1 cellular context compared by ENCODE assay signal in the genomic region with DNA sequence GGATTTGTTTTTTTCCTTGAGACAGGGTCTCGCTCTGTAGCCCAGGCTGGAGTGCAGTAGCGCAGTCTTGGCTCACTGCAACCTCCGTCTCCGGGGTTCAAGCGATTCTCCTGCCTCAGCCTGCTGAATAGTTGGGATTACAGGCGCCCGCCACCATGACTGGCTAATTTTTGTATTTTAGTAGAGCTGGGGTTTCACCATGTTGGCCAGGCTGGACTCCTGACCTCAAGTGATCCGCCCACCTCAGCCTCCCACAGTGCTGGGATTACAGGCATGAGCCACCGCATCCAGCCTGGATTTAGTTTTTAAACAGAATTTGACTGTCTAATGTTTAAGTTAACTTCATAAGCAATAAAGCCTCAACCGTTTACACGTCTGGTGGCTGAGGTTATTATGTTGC.
TF ChIP-seq lines count a peak whose summit lies in the region.

No MANE protein-coding gene starts in this region.

TF ChIP-seq in HepG2, 621 proteins besides CTCF, POLR2A, EP300 and RAD21:
- TF ChIP-seq, protein P1, sequence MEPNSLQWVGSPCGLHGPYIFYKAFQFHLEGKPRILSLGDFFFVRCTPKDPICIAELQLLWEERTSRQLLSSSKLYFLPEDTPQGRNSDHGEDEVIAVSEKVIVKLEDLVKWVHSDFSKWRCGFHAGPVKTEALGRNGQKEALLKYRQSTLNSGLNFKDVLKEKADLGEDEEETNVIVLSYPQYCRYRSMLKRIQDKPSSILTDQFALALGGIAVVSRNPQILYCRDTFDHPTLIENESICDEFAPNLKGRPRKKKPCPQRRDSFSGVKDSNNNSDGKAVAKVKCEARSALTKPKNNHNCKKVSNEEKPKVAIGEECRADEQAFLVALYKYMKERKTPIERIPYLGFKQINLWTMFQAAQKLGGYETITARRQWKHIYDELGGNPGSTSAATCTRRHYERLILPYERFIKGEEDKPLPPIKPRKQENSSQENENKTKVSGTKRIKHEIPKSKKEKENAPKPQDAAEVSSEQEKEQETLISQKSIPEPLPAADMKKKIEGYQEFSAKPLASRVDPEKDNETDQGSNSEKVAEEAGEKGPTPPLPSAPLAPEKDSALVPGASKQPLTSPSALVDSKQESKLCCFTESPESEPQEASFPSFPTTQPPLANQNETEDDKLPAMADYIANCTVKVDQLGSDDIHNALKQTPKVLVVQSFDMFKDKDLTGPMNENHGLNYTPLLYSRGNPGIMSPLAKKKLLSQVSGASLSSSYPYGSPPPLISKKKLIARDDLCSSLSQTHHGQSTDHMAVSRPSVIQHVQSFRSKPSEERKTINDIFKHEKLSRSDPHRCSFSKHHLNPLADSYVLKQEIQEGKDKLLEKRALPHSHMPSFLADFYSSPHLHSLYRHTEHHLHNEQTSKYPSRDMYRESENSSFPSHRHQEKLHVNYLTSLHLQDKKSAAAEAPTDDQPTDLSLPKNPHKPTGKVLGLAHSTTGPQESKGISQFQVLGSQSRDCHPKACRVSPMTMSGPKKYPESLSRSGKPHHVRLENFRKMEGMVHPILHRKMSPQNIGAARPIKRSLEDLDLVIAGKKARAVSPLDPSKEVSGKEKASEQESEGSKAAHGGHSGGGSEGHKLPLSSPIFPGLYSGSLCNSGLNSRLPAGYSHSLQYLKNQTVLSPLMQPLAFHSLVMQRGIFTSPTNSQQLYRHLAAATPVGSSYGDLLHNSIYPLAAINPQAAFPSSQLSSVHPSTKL (CRISPR knock-in tag; IDR thresholded peaks at IDR 0.05), result 0 out of 2 replicates have a peak, but pooled peaks have one; percentile 53
- TF ChIP-seq ZMYM4 (CRISPR knock-in tag; IDR thresholded peaks at IDR 0.05), result 0 out of 2 replicates have a peak, but pooled peaks have one; percentile 27
- TF ChIP-seq ZNF788 (CRISPR knock-in tag; IDR thresholded peaks at IDR 0.05; ENCODE audit: borderline replicate concordance), result 0 out of 2 replicates have a peak, but pooled peaks have one; percentile 25
- TF ChIP-seq HNF4A (CRISPR knock-in tag; IDR thresholded peaks at IDR 0.05), result peak; percentile 83
- TF ChIP-seq ZNF792 (CRISPR knock-in tag; IDR thresholded peaks at IDR 0.05), result 0 out of 2 replicates have a peak, but pooled peaks have one; percentile 38
- TF ChIP-seq, protein P2, sequence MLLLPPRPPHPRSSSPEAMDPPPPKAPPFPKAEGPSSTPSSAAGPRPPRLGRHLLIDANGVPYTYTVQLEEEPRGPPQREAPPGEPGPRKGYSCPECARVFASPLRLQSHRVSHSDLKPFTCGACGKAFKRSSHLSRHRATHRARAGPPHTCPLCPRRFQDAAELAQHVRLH (CRISPR knock-in tag; IDR thresholded peaks at IDR 0.05; ENCODE audit: borderline replicate concordance, low read depth), result 0 out of 2 replicates have a peak, but pooled peaks have one; percentile 35
- peak; percentile 31; the same call in 1 of the 2 replicates for TF ChIP-seq TBX2 (CRISPR knock-in tag; IDR thresholded peaks at IDR 0.05; ENCODE audit: borderline replicate concordance)
- TF ChIP-seq NFE2L2 (IDR thresholded peaks at IDR 0.05; ENCODE audit: low read length), result peak; percentile 52
- TF ChIP-seq AHDC1 (CRISPR knock-in tag; IDR thresholded peaks at IDR 0.05; ENCODE audit: borderline replicate concordance), result peak; percentile 33; the same call in 1 of the 2 replicates
- TF ChIP-seq, protein P3, sequence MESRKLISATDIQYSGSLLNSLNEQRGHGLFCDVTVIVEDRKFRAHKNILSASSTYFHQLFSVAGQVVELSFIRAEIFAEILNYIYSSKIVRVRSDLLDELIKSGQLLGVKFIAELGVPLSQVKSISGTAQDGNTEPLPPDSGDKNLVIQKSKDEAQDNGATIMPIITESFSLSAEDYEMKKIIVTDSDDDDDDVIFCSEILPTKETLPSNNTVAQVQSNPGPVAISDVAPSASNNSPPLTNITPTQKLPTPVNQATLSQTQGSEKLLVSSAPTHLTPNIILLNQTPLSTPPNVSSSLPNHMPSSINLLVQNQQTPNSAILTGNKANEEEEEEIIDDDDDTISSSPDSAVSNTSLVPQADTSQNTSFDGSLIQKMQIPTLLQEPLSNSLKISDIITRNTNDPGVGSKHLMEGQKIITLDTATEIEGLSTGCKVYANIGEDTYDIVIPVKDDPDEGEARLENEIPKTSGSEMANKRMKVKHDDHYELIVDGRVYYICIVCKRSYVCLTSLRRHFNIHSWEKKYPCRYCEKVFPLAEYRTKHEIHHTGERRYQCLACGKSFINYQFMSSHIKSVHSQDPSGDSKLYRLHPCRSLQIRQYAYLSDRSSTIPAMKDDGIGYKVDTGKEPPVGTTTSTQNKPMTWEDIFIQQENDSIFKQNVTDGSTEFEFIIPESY (CRISPR knock-in tag; IDR thresholded peaks at IDR 0.05), result 0 out of 2 replicates have a peak, but pooled peaks have one; percentile 24
- peak; percentile 41; the same call in 1 of the 2 replicates for TF ChIP-seq HOXA3 (CRISPR knock-in tag; IDR thresholded peaks at IDR 0.05)
- 0 out of 2 replicates have a peak, but pooled peaks have one; percentile 40 for TF ChIP-seq ZNF292 (CRISPR knock-in tag; IDR thresholded peaks at IDR 0.05; ENCODE audit: borderline replicate concordance, low read depth)
- TF ChIP-seq PITX1 (CRISPR knock-in tag; IDR thresholded peaks at IDR 0.05), result peak; percentile 56; the same call in 1 of the 2 replicates
- peak; percentile 56; the same call in 1 of the 2 replicates for TF ChIP-seq ZNF121 (CRISPR knock-in tag; IDR thresholded peaks at IDR 0.05)
- TF ChIP-seq SP5 (CRISPR knock-in tag; IDR thresholded peaks at IDR 0.05; ENCODE audit: borderline replicate concordance, low read depth), result peak; percentile 93
- 0 out of 2 replicates have a peak, but pooled peaks have one; percentile 9 for TF ChIP-seq RARA (CRISPR knock-in tag; IDR thresholded peaks at IDR 0.05)
- TF ChIP-seq ZNF644 (CRISPR knock-in tag; IDR thresholded peaks at IDR 0.05; ENCODE audit: low read depth), result peak; percentile 88
- TF ChIP-seq DMAP1 (CRISPR knock-in tag; IDR thresholded peaks at IDR 0.05), result 0 out of 2 replicates have a peak, but pooled peaks have one; percentile 28
- peak; percentile 18; the same call in 1 of the 2 replicates for TF ChIP-seq ZNF460 (CRISPR knock-in tag; IDR thresholded peaks at IDR 0.05; ENCODE audit: borderline replicate concordance)
- TF ChIP-seq NFE2 (CRISPR knock-in tag; IDR thresholded peaks at IDR 0.05), result 0 out of 2 replicates have a peak, but pooled peaks have one; percentile 8
- peak; percentile 45 for TF ChIP-seq TEAD3 (CRISPR knock-in tag; optimal IDR thresholded peaks at IDR 0.05; ENCODE audit: borderline replicate concordance)
